ENCODE assay signal across 8 cellular contexts in the genomic region with DNA sequence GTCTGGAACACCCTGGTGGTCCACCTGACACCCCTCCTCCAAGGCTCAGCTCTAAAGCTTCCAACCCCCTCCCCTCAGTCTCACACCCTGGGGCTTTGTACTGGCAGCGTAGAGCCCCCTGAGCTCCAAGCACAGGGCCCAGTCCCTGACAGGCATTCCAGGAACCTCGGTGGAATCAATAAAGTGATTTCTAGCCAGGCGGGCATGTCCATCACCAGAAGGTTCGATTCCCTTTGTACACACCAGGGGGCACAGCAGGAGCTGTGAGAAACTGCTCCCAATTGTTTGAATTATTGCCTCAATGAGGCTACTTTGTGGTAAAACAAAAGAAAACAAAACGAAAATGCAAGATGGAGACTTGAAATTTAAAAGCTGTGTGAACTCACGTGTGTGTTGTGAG. TPM values are rescaled to one million over a fixed set of nuclear protein-coding genes. Genes with fewer than 3 reads are reported as not detected.
DNase-seq lines count a peak whose midpoint lies in the region; ATAC-seq, FAIRE-seq and TF ChIP-seq lines count a peak whose summit lies in the region.

No MANE protein-coding gene starts in this region.

- H4K20me1 ChIP-seq in SK-N-SH (ENCODE audit: insufficient read depth) (no peaks in the 10 kb centered on the region), K562 (replicated peaks; ENCODE audit: control insufficient read depth, insufficient read depth, low read length) (no peaks in the 10 kb centered on the region)

- H3K9me2 ChIP-seq in SK-N-SH = no peaks in the 10 kb centered on the region

- no peak overlapping the region for H3K4me2 ChIP-seq in SK-N-SH
- H3K4me2 ChIP-seq in K562 (ENCODE audit: insufficient read depth, low read length) = no peak overlapping the region

- FAIRE-seq in K562 (lab: Jason Lieb, UNC) = peak; percentile 91

- H3K27ac ChIP-seq in SK-N-SH (ENCODE audit: low read depth in 2 of 2, low read length in 1 of 2) (no peak overlapping the region), K562 (ENCODE audit: extremely low read depth, low read depth, low read length) (no peak overlapping the region), lung (ENCODE audit: low read depth in 1 of 2, low read length in 1 of 2) (no peak overlapping the region), stomach (no peak overlapping the region)

- H3K9ac ChIP-seq in SK-N-SH = no peak overlapping the region
- no peak overlapping the region for H3K9ac ChIP-seq in K562 (ENCODE audit: insufficient read depth in 1 of 2, low read depth in 2 of 2, low read length in 2 of 2)

- H3K4me3 ChIP-seq in AG04449 (ENCODE audit: low read depth, low read length) (no peak overlapping the region), SK-N-SH (ENCODE audit: low read depth in 2 of 2, low read length in 1 of 2) (no peak overlapping the region), K562 (no peak overlapping the region), lung (no peak overlapping the region), stomach (no peak overlapping the region)

- no peaks in the 10 kb centered on the region for H3K79me2 ChIP-seq in SK-N-SH (ENCODE audit: insufficient read depth)
- no peaks in the 10 kb centered on the region for H3K79me2 ChIP-seq in K562 (ENCODE audit: control insufficient read depth, insufficient read depth, low read length)

- WGBS in SK-N-SH (ENCODE audit: low lambda C conversion rate) = 33% methylated on average over 6 of the region's 6 CpGs
- 1% methylated on average over 6 of the region's 6 CpGs for WGBS in K562 (ENCODE audit: insufficient coverage, low coverage, missing lambda C conversion rate)
- WGBS in lung, 2 donors = 26 to 34% methylated on average over 6 of the region's 6 CpGs
- WGBS in stomach, 5 donors = 22 to 29% (median 24%) methylated on average over 6 of the region's 6 CpGs

- peak; percentile 69 for TF ChIP-seq RAD21 in SK-N-SH (IDR thresholded peaks at IDR 0.05; ENCODE audit: low read length)
- TF ChIP-seq RAD21 in K562 (CRISPR knock-in tag; conservative IDR thresholded peaks at IDR 0.05 in 1 of 2, IDR thresholded peaks at IDR 0.05 in 1 of 2) = peak; percentile 20 to 65; a peak in 3 of 4 replicates

- H3K9me3 ChIP-seq in SK-N-SH (no peaks in the 10 kb centered on the region), K562 (replicated peaks; ENCODE audit: control insufficient read depth, insufficient read depth, low read depth, low read length) (no peaks in the 10 kb centered on the region), lung (ENCODE audit: control insufficient read depth in 2 of 2, insufficient read depth in 1 of 2, low read length in 1 of 2) (no peaks in the 10 kb centered on the region), stomach (no peaks in the 10 kb centered on the region)

- ATAC-seq in K562 = peak; percentile 73
- peak; percentile 60 for ATAC-seq in lung (ENCODE audit: insufficient read depth, low FRiP score)
- ATAC-seq in HG02571 (IDR thresholded peaks at IDR 0.05; ENCODE audit: unreplicated experiment) = no peak

- DNase-seq in AG04449 (ENCODE audit: low read depth, low spot score) (peak; percentile 9), SK-N-SH (peak; percentile 49), K562 (ENCODE audit: extremely low read depth in 1 of 4, low spot score in 3 of 4) (peak in 1 of 4 experiments; percentile 35), lung (ENCODE audit: low spot score) (peak; percentile 49), stomach (peak; percentile 64), NCI-H2196 (lab: John Stamatoyannopoulos, UW; ENCODE audit: unreplicated experiment) (no peak)

- in situ Hi-C loops in K562 (cut with MboI) = no loop called here

- peaks cover 0 to 16% of the 10 kb centered on the region in 2 experiments; a peak in 1 of 4 replicates for H3K4me1 ChIP-seq in SK-N-SH (ENCODE audit: control insufficient read depth in 1 of 2, insufficient read depth in 2 of 2, low read depth in 1 of 2, low read length in 1 of 2)
- H3K4me1 ChIP-seq in K562 (replicated peaks in 1 of 2; ENCODE audit: control insufficient read depth in 2 of 2, insufficient read depth in 2 of 2, low read length in 2 of 2) = no peaks in the 10 kb centered on the region; a peak in 1 of 5 replicates
- H3K4me1 ChIP-seq in lung (ENCODE audit: control insufficient read depth in 2 of 2, insufficient read depth in 2 of 2, low read length in 2 of 2) = no peaks in the 10 kb centered on the region
- peaks cover 0 to 5% (median 0%) of the 10 kb centered on the region in 4 donors for H3K4me1 ChIP-seq in stomach

- TF ChIP-seq EP300 in SK-N-SH (IDR thresholded peaks at IDR 0.05; ENCODE audit: borderline replicate concordance in 1 of 2, low read depth in 1 of 2, low read length in 1 of 2) (no peak), K562 (IDR thresholded peaks at IDR 0.05; ENCODE audit: low read length) (no peak), stomach (IDR thresholded peaks at IDR 0.05) (no peak)

- BruUV-seq in K562 (replicated peaks; lab: Mats Ljungman, UMichigan) = no TSS peak

- peak; percentile 60 for TF ChIP-seq CTCF in AG04449 (IDR thresholded peaks at IDR 0.05; ENCODE audit: insufficient read depth, low read length, missing control alignments)
- peak; percentile 77 for TF ChIP-seq CTCF in GM12872 (IDR thresholded peaks at IDR 0.05; ENCODE audit: insufficient read depth, low read depth, low read length)
- peak; percentile 51 for TF ChIP-seq CTCF in SK-N-SH (IDR thresholded peaks at IDR 0.05)
- TF ChIP-seq CTCF in K562 (IDR thresholded peaks at IDR 0.05 in 2 of 3, conservative IDR thresholded peaks at IDR 0.05 in 1 of 3; ENCODE audit: insufficient read depth in 2 of 3, low read depth in 1 of 3, low read length in 3 of 3) = peak; percentile 58 to 70 (median 68)
- peak; percentile 70 for TF ChIP-seq CTCF in lung (IDR thresholded peaks at IDR 0.05; ENCODE audit: control extremely low read depth, extremely low read depth)
- TF ChIP-seq CTCF in stomach (IDR thresholded peaks at IDR 0.05) = peak in 5 of 7 experiments; percentile 36 to 79 (median 59)

- intact Hi-C loops in K562 (cut with micrococcal nuclease) = loop anchor here (10.0 kb wide), 1 partner anchor 108 kb away; no protein-coding TSS in a partner anchor
- intact Hi-C loops in stomach (cut with DNase I; ENCODE audit: low total_unique reads) = no loop called here

- H3K9me1 ChIP-seq in K562 (ENCODE audit: control insufficient read depth, insufficient read depth, low read length) = no peaks in the 10 kb centered on the region

- POLR2A ChIA-PET in AG04449 (lab: Yijun Ruan, JAX) = no interaction called here
- POLR2A ChIA-PET in SK-N-SH (lab: Yijun Ruan, JAX) = interaction anchor here (0.9 kb wide), 1 partner anchor 10 kb away, joined by 3 read pairs; no protein-coding TSS in a partner anchor
- POLR2A ChIA-PET in K562 (lab: Yijun Ruan, JAX) = interaction anchor here (1.2 kb wide), 1 partner anchor 10 kb away, joined by 6 read pairs; no protein-coding TSS in a partner anchor

- H3K27me3 ChIP-seq in SK-N-SH (ENCODE audit: insufficient read depth) = no peaks in the 10 kb centered on the region; the same call in 1 of the 2 replicates
- peaks cover 7 to 39% of the 10 kb centered on the region in 2 experiments; a peak in 2 of 5 replicates for H3K27me3 ChIP-seq in K562 (ENCODE audit: control insufficient read depth in 2 of 2, insufficient read depth in 2 of 2, low read length in 2 of 2)
- H3K27me3 ChIP-seq in lung (ENCODE audit: control insufficient read depth, insufficient read depth) = no peaks in the 10 kb centered on the region
- H3K27me3 ChIP-seq in stomach = peaks cover 0 to 3% (median 0%) of the 10 kb centered on the region in 3 donors

- CTCF ChIA-PET in AG04449 (lab: Yijun Ruan, JAX) (interaction anchor here (0.6 to 12.7 kb wide), 28 partner anchors 10 to 133 kb away, joined by 3 to 230 read pairs (median 5); partner anchors contain the start of gene SMPD3), SK-N-SH (lab: Yijun Ruan, JAX) (interaction anchor here (0.6 to 3.8 kb wide), 25 partner anchors 10 to 404 kb away, joined by 3 to 24 read pairs (median 4); no protein-coding TSS in a partner anchor), K562 (lab: Yijun Ruan, JAX; ENCODE audit: low intra/inter-chr PET ratio) (interaction anchor here (1.3 to 1.5 kb wide), 2 partner anchors 114 to 124 kb away, joined by 4 to 6 read pairs; no protein-coding TSS in a partner anchor)

- H2AFZ ChIP-seq in SK-N-SH (ENCODE audit: low read depth) (no peak overlapping the region), K562 (ENCODE audit: low read depth, low read length) (no peak overlapping the region)

- H3F3A ChIP-seq in SK-N-SH (replicated peaks; ENCODE audit: insufficient read depth) = no peaks in the 10 kb centered on the region

- TF ChIP-seq POLR2A in K562 (conservative IDR thresholded peaks at IDR 0.05) (no peak), stomach (IDR thresholded peaks at IDR 0.05) (no peak)

- H3K36me3 ChIP-seq in SK-N-SH (replicated peaks in 1 of 2; ENCODE audit: control insufficient read depth in 1 of 2, insufficient read depth in 2 of 2, low read length in 1 of 2) (no peaks in the 10 kb centered on the region), K562 (ENCODE audit: control insufficient read depth, insufficient read depth, low read length) (no peaks in the 10 kb centered on the region), lung (ENCODE audit: control insufficient read depth in 2 of 2, insufficient read depth in 2 of 2, low read length in 2 of 2) (no peaks in the 10 kb centered on the region), stomach (no peaks in the 10 kb centered on the region)

RNA-seq across cellular contexts. Expression of gene SMPD3, which starts 51.8 kb away (rescaled TPM):
- polyA plus RNA-seq in SK-N-SH (2012; rRNA removed) (0.19 and 0.38 TPM in 2 replicates), K562 (2011; rRNA removed) (0.12 and 0.18 TPM in 2 replicates), K562 (2014; fragmentation: Illumina TruSeq; extraction: Trizol) (0.12 and 1.00 TPM in 2 replicates), K562 (2014; fragmentation: Nextera tagmentation; extraction: Ambion mirVana) (under 1 TPM; 0.03 to 0.08 TPM), K562 (2014; rRNA removed) (0.19 and 0.42 TPM in 2 replicates), lung (1 to 10 TPM; 1.7 to 3.5 TPM), stomach (1 to 10 TPM; 1.7 to 7.6 (median 3.2) TPM)
- polyA plus RNA-seq in SK-N-SH (2012; cell fraction: cytosol; rRNA removed) = 0.19 and 0.42 TPM in 2 replicates
- polyA plus RNA-seq in SK-N-SH (2012; cell fraction: nucleus; rRNA removed) = 0.26 and 0.39 TPM in 2 replicates
- 1.3 TPM in 2 replicates for total RNA-seq in K562 (2011; cell fraction: chromatin; rRNA removed; ENCODE audit: low replicate concordance)
- 1.0 and 1.4 TPM in 2 replicates for total RNA-seq in K562 (2011; cell fraction: nucleolus; rRNA removed)
- total RNA-seq in K562 (2011; cell fraction: nucleoplasm; rRNA removed) = 0.81 and 1.8 TPM in 2 replicates
- total RNA-seq in K562 (2014; rRNA removed) (0.64 and 1.2 TPM in 2 replicates), K562 (2014; rRNA removed; fragmentation: Illumina TruSeq; extraction: Trizol) (0.11 TPM in 1 of 2 replicates, not detected in the other), K562 (2015; rRNA removed; fragmentation: Illumina TruSeq; extraction: Trizol) (0.23 and 0.72 TPM in 2 replicates), K562 (2021) (0.94 and 1.2 TPM in 2 replicates), lung (10 to 100 TPM in 1 of 2 donors, 1 to 10 TPM in 1; 6.6 to 13.9 TPM), stomach (100 to 1,000 TPM in 1 of 5 donors, 10 to 100 TPM in 4; 34.3 to 110 (median 76.3) TPM)
- 0.07 and 0.33 TPM in 2 replicates for polyA plus RNA-seq in K562 (2011; cell fraction: cytosol; rRNA removed)
- 0.50 and 0.63 TPM in 2 replicates for polyA plus RNA-seq in K562 (2011; cell fraction: nucleus; rRNA removed)
- polyA plus RNA-seq in K562 (2012) = 0.94 and 3.7 TPM in 2 replicates
- not detected in 2 replicates for polyA minus RNA-seq in K562 (2011; rRNA and poly(A)+ RNA removed)
- polyA minus RNA-seq in K562 (2011; cell fraction: cytosol; rRNA and poly(A)+ RNA removed) = 0.19 TPM in 1 of 2 replicates, not detected in the other
- polyA minus RNA-seq in K562 (2011; cell fraction: nucleus; rRNA and poly(A)+ RNA removed) = 0.40 TPM in 1 of 2 replicates, not detected in the other
